8 cellular contexts compared by ENCODE assay signal in genomic region chr10:92517034-92517655, GRCh38. TPM values are rescaled to one million over a fixed set of nuclear protein-coding genes. Genes with fewer than 3 reads are reported as not detected.
DNase-seq lines count a peak whose midpoint lies in the region; ATAC-seq, FAIRE-seq and TF ChIP-seq lines count a peak whose summit lies in the region.

No MANE protein-coding gene starts in this region.

- H3K36me3 ChIP-seq in WERI-Rb-1 (peaks cover 7% of the 10 kb centered on the region; the same call in 1 of the 2 replicates), keratinocyte (ENCODE audit: control insufficient read depth in 2 of 2, extremely low read depth in 1 of 2, insufficient read depth in 2 of 2, low read length in 2 of 2) (peaks cover 0 to 1% of the 10 kb centered on the region in 2 experiments)

- dilution Hi-C loops in keratinocyte (cut with MboI; ENCODE audit: extremely low pct_ligation_motif_present, low sequenced_read_pairs): no loop called here

- no peak overlapping the region for H3K4me2 ChIP-seq in keratinocyte (ENCODE audit: control insufficient read depth, extremely low read depth, insufficient read depth, low read depth, low read length)

- FAIRE-seq in G401.6 (lab: Jason Lieb, UNC) (peak; percentile 96), keratinocyte (lab: Jason Lieb, UNC) (peak; percentile 77)

- H4K20me1 ChIP-seq in keratinocyte (ENCODE audit: control insufficient read depth, extremely low read depth, insufficient read depth, low read length): no peaks in the 10 kb centered on the region

- peak; percentile 65 for TF ChIP-seq CTCF in WERI-Rb-1 (IDR thresholded peaks at IDR 0.05; ENCODE audit: low read depth, low read length)
- TF ChIP-seq CTCF in keratinocyte (optimal IDR thresholded peaks at IDR 0.05 in 1 of 3, IDR thresholded peaks at IDR 0.05 in 1 of 3, conservative IDR thresholded peaks at IDR 0.05 in 1 of 3; ENCODE audit: extremely low read depth in 1 of 3, insufficient read depth in 2 of 3, low read length in 3 of 3): peak; percentile 62 to 63 (median 63)

- no peaks in the 10 kb centered on the region for H3K4me1 ChIP-seq in keratinocyte (ENCODE audit: control insufficient read depth, extremely low read depth, insufficient read depth, low read length)

- no peak overlapping the region for H3K27ac ChIP-seq in WERI-Rb-1
- no peak overlapping the region for H3K27ac ChIP-seq in keratinocyte (ENCODE audit: control insufficient read depth, insufficient read depth, low read length)

- no peaks in the 10 kb centered on the region for H3K9me3 ChIP-seq in WERI-Rb-1 (ENCODE audit: severe bottlenecking)
- no peaks in the 10 kb centered on the region for H3K9me3 ChIP-seq in keratinocyte (ENCODE audit: control insufficient read depth, low read depth, low read length)

- H2AFZ ChIP-seq in keratinocyte (ENCODE audit: control insufficient read depth, low read length): no peak overlapping the region

- H3K4me3 ChIP-seq in WERI-Rb-1 (ENCODE audit: low read depth, low read length): no peak overlapping the region
- H3K4me3 ChIP-seq in keratinocyte (ENCODE audit: control insufficient read depth in 2 of 3, extremely low read depth in 1 of 3, insufficient read depth in 2 of 3, low read depth in 1 of 3, low read length in 3 of 3): no peak overlapping the region

- in situ Hi-C loops in T47D (cut with HindIII; ENCODE audit: low pct_unique_long_range_greater_than_20kb, low sequenced_read_pairs): no loop called here

- peak; percentile 53 for DNase-seq in NCI-H2196 (lab: John Stamatoyannopoulos, UW; ENCODE audit: unreplicated experiment)
- DNase-seq in WERI-Rb-1: peak; percentile 63
- DNase-seq in T47D (ENCODE audit: low read depth in 1 of 2, low spot score in 1 of 2): peak; percentile 49 to 86
- DNase-seq in keratinocyte (ENCODE audit: low read depth, low spot score): peak; percentile 15
- peak; percentile 59 to 63 for DNase-seq in stimulated activated CD4-positive, alpha-beta T cell treated with anti-CD3 and anti-CD28 coated beads, Interleukin-2, amount 100 ng/mL, for 48 hours

- ATAC-seq in HG02763 (IDR thresholded peaks at IDR 0.05; ENCODE audit: unreplicated experiment): peak; percentile 66
- no peak for ATAC-seq in HG03439 (IDR thresholded peaks at IDR 0.05; ENCODE audit: unreplicated experiment)

- H3K9ac ChIP-seq in keratinocyte (ENCODE audit: control insufficient read depth, extremely low read depth, insufficient read depth, low read length): no peak overlapping the region

- H3K79me2 ChIP-seq in keratinocyte (ENCODE audit: control insufficient read depth, insufficient read depth, low read length): no peaks in the 10 kb centered on the region

- H3K9me1 ChIP-seq in keratinocyte (ENCODE audit: control insufficient read depth, extremely low read depth, insufficient read depth, low read length): no peaks in the 10 kb centered on the region

- no peaks in the 10 kb centered on the region for H3K27me3 ChIP-seq in WERI-Rb-1 (ENCODE audit: insufficient read depth, low read depth, severe bottlenecking)
- no peaks in the 10 kb centered on the region for H3K27me3 ChIP-seq in keratinocyte (ENCODE audit: control insufficient read depth, extremely low read depth, insufficient read depth, low read length)

RNA-seq across cellular contexts. Expression of gene IDE, which starts 56.7 kb away (rescaled TPM):
- 13.7 to 24.4 TPM (median 16.5 TPM) in 3 replicates for polyA plus RNA-seq in keratinocyte
- 18.8 TPM for polyA plus RNA-seq in keratinocyte (2011; ENCODE audit: low read depth)
- 8.0 and 21.7 TPM in 2 replicates for polyA plus RNA-seq in keratinocyte (2011; cell fraction: cytosol; rRNA removed)
- polyA plus RNA-seq in keratinocyte (2011; cell fraction: nucleus; rRNA removed): 20.9 and 22.6 TPM in 2 replicates
- 14.9 and 23.8 TPM in 2 replicates for polyA plus RNA-seq in keratinocyte (2012; ENCODE audit: low replicate concordance)
- 15.1 to 51.9 TPM (median 41.5 TPM) in 3 replicates for polyA minus RNA-seq in keratinocyte
- 20.3 TPM for polyA minus RNA-seq in keratinocyte (2011; cell fraction: cytosol; rRNA and poly(A)+ RNA removed)
- 24.1 and 39.4 TPM in 2 replicates for polyA minus RNA-seq in keratinocyte (2011; cell fraction: nucleus; rRNA and poly(A)+ RNA removed)

Comparison
In these comparisons a context has a peak if more than half of its experiments do, and no peak if none do; other contexts are left out.
1. DNase-seq: peak in every context shown above with its lines; median percentile 68 in T47D; 63 in WERI-Rb-1; 61 in stimulated activated CD4-positive, alpha-beta T cell treated with anti-CD3 and anti-CD28 coated beads, Interleukin-2, amount 100 ng/mL, for 48 hours; 53 in NCI-H2196; 15 in keratinocyte.